In the genomic region with DNA sequence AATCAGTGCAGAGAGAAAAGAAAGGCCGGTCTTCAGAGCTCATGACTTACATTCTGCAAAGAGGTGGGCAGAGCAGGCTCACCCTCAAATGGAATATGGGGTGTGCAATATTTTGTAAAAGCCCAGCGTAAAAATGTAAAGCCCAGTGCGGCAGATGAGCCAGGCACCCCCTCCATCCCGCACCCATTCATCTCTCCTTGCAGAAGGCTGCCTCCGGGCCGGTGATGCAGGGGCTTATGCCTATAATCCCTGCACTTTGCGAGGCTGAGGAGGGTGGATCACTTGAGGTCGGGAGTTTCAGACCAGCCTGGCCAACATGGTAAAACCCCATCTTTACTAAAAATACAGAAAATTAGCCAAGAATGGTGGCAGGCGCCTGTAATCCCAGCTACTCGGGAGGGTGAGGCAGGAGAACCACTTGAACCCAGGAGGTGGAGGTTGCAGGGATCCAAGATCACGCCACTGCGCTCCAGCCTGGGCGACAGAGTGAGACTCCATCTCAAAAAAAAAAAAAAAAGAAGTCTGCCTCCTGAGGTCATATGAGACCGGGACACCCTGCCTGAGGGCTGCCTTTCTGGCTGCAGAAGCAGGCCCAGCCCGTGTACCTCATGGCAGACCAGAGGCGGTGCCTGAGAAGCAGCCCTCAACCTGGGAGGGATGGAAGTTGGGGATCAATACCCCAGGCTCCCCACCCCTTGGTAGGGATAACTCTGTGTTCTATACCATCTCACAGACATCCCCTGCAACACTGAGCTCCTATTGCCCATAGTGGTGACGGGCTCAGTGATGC, we compare ENCODE assay signal across 21 cellular contexts. TPM values are rescaled to one million over a fixed set of nuclear protein-coding genes. Genes with fewer than 3 reads are reported as not detected.
DNase-seq lines count a peak whose midpoint lies in the region; ATAC-seq, FAIRE-seq and TF ChIP-seq lines count a peak whose summit lies in the region.
"Had no signal": no experiment of that assay in that cellular context is flagged by ENCODE, and none has a peak within 500 bp of the region (broad histone marks: within the 10 kb centered on the region; RNA-seq: fewer than 3 reads in every experiment).

No MANE protein-coding gene starts in this region.

- H3K9ac ChIP-seq in H1 (replicated peaks in 1 of 4; ENCODE audit: extremely low read depth in 1 of 4, low read depth in 3 of 4, low read length in 3 of 4) (no peak overlapping the region), neural progenitor cell (no peak overlapping the region)

- no peak overlapping the region for H2AFZ ChIP-seq in H1 (ENCODE audit: low read length)
- H2AFZ ChIP-seq in neural progenitor cell (replicated peaks): peak overlapping the region; percentile 20
- no peak overlapping the region for H2AFZ ChIP-seq in GM23338

- no peak overlapping the region for H2BK120ac ChIP-seq in H1 (replicated peaks; ENCODE audit: low read depth, low read length)

- H3K23me2 ChIP-seq in H1 (ENCODE audit: low read depth, low read length): peaks cover 5% of the 10 kb centered on the region; the same call in 1 of the 2 replicates

- no peak overlapping the region; a peak in 1 of 4 replicates for H3K4me2 ChIP-seq in H1 (ENCODE audit: insufficient read depth in 1 of 2, low read depth in 2 of 2, low read length in 2 of 2)
- H3K4me2 ChIP-seq in neural progenitor cell: no peak overlapping the region
- no peak overlapping the region for H3K4me2 ChIP-seq in GM23338

- H3K14ac ChIP-seq in H1 (ENCODE audit: insufficient read length): no peak overlapping the region

- no peak overlapping the region for H4K5ac ChIP-seq in H1 (ENCODE audit: insufficient read length, low read depth, low read length)

- intact Hi-C loops in A673 (cut with micrococcal nuclease; ENCODE audit: unreplicated experiment): no loop called here

- H4K8ac ChIP-seq in H1 (ENCODE audit: extremely low read depth, insufficient read depth, low read length): 0 out of 2 replicates have a peak overlapping the region, but pooled peaks have one; percentile 21

- BruUV-seq in A673 (replicated peaks; lab: Mats Ljungman, UMichigan): no TSS peak

- H2BK12ac ChIP-seq in H1 (ENCODE audit: low read depth, low read length): no peak overlapping the region

- no peak overlapping the region for H3K56ac ChIP-seq in H1 (replicated peaks; ENCODE audit: insufficient read length, low read depth, low read length)

- H3K36me3 Mint-ChIP-seq in chondrocyte (ENCODE audit: low read depth): no peaks in the 10 kb centered on the region
- no peaks in the 10 kb centered on the region for H3K36me3 Mint-ChIP-seq in neural progenitor cell
- no peaks in the 10 kb centered on the region for H3K36me3 Mint-ChIP-seq in glutamatergic neuron (ENCODE audit: unreplicated experiment)
- no peaks in the 10 kb centered on the region for H3K36me3 Mint-ChIP-seq in GM23338 (ENCODE audit: low read depth)
- H3K36me3 Mint-ChIP-seq: CD4-positive, alpha-beta memory T cell had no signal

- H3K27ac ChIP-seq in H1 (ENCODE audit: low read depth, low read length): no peak overlapping the region
- H3K27ac ChIP-seq in neural progenitor cell: no peak overlapping the region
- no peak overlapping the region for H3K27ac ChIP-seq in A673 (ENCODE audit: low read depth, low read length, poor library complexity, severe bottlenecking)
- no peak overlapping the region for H3K27ac ChIP-seq in GM23338 (ENCODE audit: low read depth)
- H3K27ac ChIP-seq: C4-2B had no signal

- TF ChIP-seq CTCF in chondrocyte (IDR thresholded peaks at IDR 0.05): no peak
- TF ChIP-seq CTCF in H1 (IDR thresholded peaks at IDR 0.05; ENCODE audit: control extremely low read depth in 1 of 3, insufficient read depth in 1 of 3, low read depth in 1 of 3, low read length in 3 of 3): no peak
- TF ChIP-seq CTCF in neural progenitor cell (IDR thresholded peaks at IDR 0.05): no peak
- no peak for TF ChIP-seq CTCF in A673 (conservative IDR thresholded peaks at IDR 0.05; ENCODE audit: low read depth, low read length)
- no peak for TF ChIP-seq CTCF in glutamatergic neuron (IDR thresholded peaks at IDR 0.05; ENCODE audit: partially characterized antibody, unreplicated experiment)
- no peak for TF ChIP-seq CTCF in GM23338 (conservative IDR thresholded peaks at IDR 0.05; ENCODE audit: low read depth in 2 of 2)

- H4K20me1 ChIP-seq in H1 (replicated peaks in 1 of 2; ENCODE audit: control insufficient read depth in 1 of 2, insufficient read depth in 2 of 2, low read length in 2 of 2) (no peaks in the 10 kb centered on the region), neural progenitor cell (ENCODE audit: low read depth) (no peaks in the 10 kb centered on the region), GM23338 (replicated peaks; ENCODE audit: insufficient read depth) (no peaks in the 10 kb centered on the region)

- H3K9me3 Mint-ChIP-seq in chondrocyte (ENCODE audit: low read depth): no peaks in the 10 kb centered on the region
- H3K9me3 Mint-ChIP-seq in neural progenitor cell: no peaks in the 10 kb centered on the region
- H3K9me3 Mint-ChIP-seq in glutamatergic neuron (ENCODE audit: unreplicated experiment): no peaks in the 10 kb centered on the region
- no peaks in the 10 kb centered on the region for H3K9me3 Mint-ChIP-seq in GM23338
- H3K9me3 Mint-ChIP-seq: CD4-positive, alpha-beta memory T cell; HFFc6 had no signal

- H3K79me2 ChIP-seq in H1 (ENCODE audit: control insufficient read depth in 1 of 2, insufficient read depth in 2 of 2, low read length in 2 of 2) (no peaks in the 10 kb centered on the region), neural progenitor cell (ENCODE audit: low read depth) (no peaks in the 10 kb centered on the region), GM23338 (replicated peaks; ENCODE audit: insufficient read depth) (no peaks in the 10 kb centered on the region)

- H3F3A ChIP-seq in neural progenitor cell (ENCODE audit: low read depth) (no peaks in the 10 kb centered on the region), GM23338 (replicated peaks; ENCODE audit: low read depth) (no peaks in the 10 kb centered on the region)

- H2AK5ac ChIP-seq in H1 (ENCODE audit: low read depth, low read length): no peak overlapping the region

- 87% methylated on average over 16 of the region's 17 CpGs; no CpG with 5 or more reads in 1 of the 2 experiments for WGBS in H1 (ENCODE audit: extremely low coverage in 1 of 2, insufficient coverage in 1 of 2, insufficient read length in 1 of 2, insufficient replicate concordance in 2 of 2, low coverage in 1 of 2, low lambda C conversion rate in 2 of 2, missing lambda C conversion rate in 1 of 2), 2 experiments

- H3K27me3 Mint-ChIP-seq in chondrocyte (ENCODE audit: low read depth) (peaks cover 28% of the 10 kb centered on the region), neural progenitor cell (ENCODE audit: insufficient read depth, low read depth) (peaks cover 2% of the 10 kb centered on the region), glutamatergic neuron (ENCODE audit: unreplicated experiment) (no peaks in the 10 kb centered on the region), GM23338 (ENCODE audit: insufficient read depth, low read depth, poor library complexity) (no peaks in the 10 kb centered on the region)

- peak overlapping the region; percentile 21 for H3K23ac ChIP-seq in H1 (ENCODE audit: insufficient read length)

- H2BK20ac ChIP-seq in H1 (ENCODE audit: low read length): no peak overlapping the region

- no peak overlapping the region for H3K18ac ChIP-seq in H1 (ENCODE audit: extremely low read depth, low read length)

- H3K9me2 ChIP-seq in GM23338 (ENCODE audit: insufficient read depth): no peaks in the 10 kb centered on the region

- H2BK15ac ChIP-seq in H1 (ENCODE audit: low read length): no peak overlapping the region

- CTCF ChIA-PET in H1 (lab: Charles Lee; ENCODE audit: partially characterized antibody) (interaction anchor here (0.6 to 1.3 kb wide), 3 partner anchors 16 to 132 kb away, joined by 3 to 4 read pairs (median 3); no protein-coding TSS in a partner anchor), A673 (lab: Charles Lee) (no interaction called here)

- no peak for ATAC-seq in GM23338

- H3K27ac Mint-ChIP-seq in chondrocyte (ENCODE audit: unreplicated experiment) (no peak overlapping the region), neural progenitor cell (no peak overlapping the region), glutamatergic neuron (ENCODE audit: unreplicated experiment) (no peak overlapping the region), GM23338 (no peak overlapping the region)
- H3K27ac Mint-ChIP-seq: CD4-positive, alpha-beta memory T cell; HFFc6 had no signal

- H3K9me3 ChIP-seq in H1 (ENCODE audit: insufficient read depth in 2 of 2, low read depth in 1 of 2, low read length in 1 of 2) (no peaks in the 10 kb centered on the region), neural progenitor cell (ENCODE audit: low read depth) (no peaks in the 10 kb centered on the region), A673 (ENCODE audit: low read depth, low read length, poor library complexity, severe bottlenecking) (no peaks in the 10 kb centered on the region)
- H3K9me3 ChIP-seq: BE2C had no signal

- no peak for TF ChIP-seq EP300 in H1 (IDR thresholded peaks at IDR 0.05; ENCODE audit: borderline replicate concordance in 1 of 2, low read depth in 2 of 2, low read length in 2 of 2)

- DNase-seq in chondrocyte (ENCODE audit: low spot score) (peak; percentile 54), H1 (ENCODE audit: low read depth in 1 of 2, low spot score in 2 of 2) (no peak), neural progenitor cell (ENCODE audit: low spot score) (no peak), A673 (ENCODE audit: low spot score) (no peak), glutamatergic neuron (no peak), NCI-H446 treated with DMSO at 0.1 percent for 48 hours (lab: John Stamatoyannopoulos, UW) (no peak), GM23338 (ENCODE audit: low spot score) (no peak)
- DNase-seq: BE2C; CD4-positive, alpha-beta memory T cell; DMS79 treated with DMSO at 0.1 percent for 48 hours; EL; HCEC 1CT; HFFc6 had no signal

- no peak overlapping the region for H2BK5ac ChIP-seq in H1 (ENCODE audit: low read depth, low read length)

- H3K36me3 ChIP-seq in H1 (ENCODE audit: control insufficient read depth in 2 of 4, insufficient read depth in 4 of 4, low read length in 3 of 4) (no peaks in the 10 kb centered on the region), neural progenitor cell (no peaks in the 10 kb centered on the region), A673 (ENCODE audit: insufficient read depth, low read length, poor library complexity, severe bottlenecking) (no peaks in the 10 kb centered on the region), GM23338 (ENCODE audit: insufficient read depth) (no peaks in the 10 kb centered on the region)
- H3K36me3 ChIP-seq: BE2C had no signal

- H3K27me3 ChIP-seq in H1 (replicated peaks in 1 of 4; ENCODE audit: control insufficient read depth in 3 of 4, extremely low read depth in 1 of 4, insufficient read depth in 3 of 4, low read length in 3 of 4) (no peaks in the 10 kb centered on the region), neural progenitor cell (no peaks in the 10 kb centered on the region), A673 (replicated peaks; ENCODE audit: insufficient read depth, low read depth, low read length, poor library complexity) (peaks cover 3% of the 10 kb centered on the region), GM23338 (ENCODE audit: insufficient read depth) (no peaks in the 10 kb centered on the region)

- H3K4ac ChIP-seq in H1 (replicated peaks; ENCODE audit: insufficient read length, low read depth, low read length): no peak overlapping the region

- H3K4me3 ChIP-seq in H1 (ENCODE audit: extremely low read depth in 1 of 4, insufficient read depth in 2 of 4, low read depth in 3 of 4, low read length in 4 of 4) (no peak overlapping the region), neural progenitor cell (no peak overlapping the region), A673 (ENCODE audit: low read depth, low read length, poor library complexity, severe bottlenecking) (no peak overlapping the region), GM23338 (no peak overlapping the region)

- TF ChIP-seq POLR2A in H1 (IDR thresholded peaks at IDR 0.05; ENCODE audit: control extremely low read depth in 1 of 2, low read depth in 2 of 2, low read length in 2 of 2): no peak

- TF ChIP-seq RAD21 in H1 (IDR thresholded peaks at IDR 0.05 in 1 of 2, conservative IDR thresholded peaks at IDR 0.05 in 1 of 2; ENCODE audit: low read depth in 2 of 2, low read length in 2 of 2): no peak

- H3K4me1 Mint-ChIP-seq in chondrocyte (ENCODE audit: low read depth) (no peaks in the 10 kb centered on the region), neural progenitor cell (peaks cover 3% of the 10 kb centered on the region), glutamatergic neuron (ENCODE audit: low read depth, unreplicated experiment) (no peaks in the 10 kb centered on the region), GM23338 (peaks cover 3% of the 10 kb centered on the region)
- H3K4me1 Mint-ChIP-seq: CD4-positive, alpha-beta memory T cell had no signal

- H4K91ac ChIP-seq in H1 (replicated peaks; ENCODE audit: insufficient read length, low read length): no peak overlapping the region

- POLR2A ChIA-PET in H1 (lab: Charles Lee; ENCODE audit: partially characterized antibody): no interaction called here
- POLR2A ChIA-PET in A673 (lab: Charles Lee; ENCODE audit: low non-redundant PET): no interaction called here

- H3K4me1 ChIP-seq in H1 (replicated peaks in 1 of 4; ENCODE audit: control insufficient read depth in 3 of 4, insufficient read depth in 4 of 4, low read length in 3 of 4) (peaks cover 0 to 3% (median 1%) of the 10 kb centered on the region in 4 experiments; a peak in 1 of 7 replicates), neural progenitor cell (peaks cover 5% of the 10 kb centered on the region), A673 (ENCODE audit: insufficient read depth, low read length, poor library complexity, severe bottlenecking) (no peaks in the 10 kb centered on the region), GM23338 (ENCODE audit: insufficient read depth) (no peaks in the 10 kb centered on the region)
- H3K4me1 ChIP-seq: BE2C had no signal

- H3K79me1 ChIP-seq in H1 (ENCODE audit: low read depth, low read length): no peaks in the 10 kb centered on the region

- FAIRE-seq in H1 (lab: Jason Lieb, UNC): no peak
- FAIRE-seq: A204.1, G401.6, GM12891, HepG2, HTR-8/SVneo had no signal

- no peak overlapping the region for H3K4me3 Mint-ChIP-seq in chondrocyte (ENCODE audit: unreplicated experiment)
- no peak overlapping the region for H3K4me3 Mint-ChIP-seq in neural progenitor cell
- H3K4me3 Mint-ChIP-seq in glutamatergic neuron (ENCODE audit: unreplicated experiment): no peak overlapping the region
- H3K4me3 Mint-ChIP-seq in GM23338: no peak overlapping the region
- H3K4me3 Mint-ChIP-seq: CD4-positive, alpha-beta memory T cell; HFFc6 had no signal

RNA-seq across cellular contexts. Expression of gene ATP2C2, which starts 17.5 kb away (rescaled TPM):
- not detected in 3 replicates for total RNA-seq in chondrocyte
- 2.8 and 3.6 TPM in 2 replicates for total RNA-seq in H1 (2021; fragmentation: NEBNext Ultra II Directional; extraction: Animal tissue kit (Norgen Biotek cat#: 25700))
- polyA plus RNA-seq in H1 (2011; rRNA removed): 1.2 and 2.6 TPM in 2 replicates
- 2.7 TPM for polyA plus RNA-seq in H1 (2011; cell fraction: cytosol; rRNA removed)
- 12.0 TPM for polyA plus RNA-seq in H1 (2011; cell fraction: nucleus; rRNA removed)
- polyA plus RNA-seq in H1 (2012, experiment 1 of 2): 2.1 to 2.4 TPM (median 2.3 TPM) in 4 replicates
- polyA plus RNA-seq in H1 (2012, experiment 2 of 2): 0.88 TPM
- 2.2 TPM for polyA plus RNA-seq in H1 (2013, experiment 1 of 2)
- 2.4 TPM for polyA plus RNA-seq in H1 (2013, experiment 2 of 2)
- 1.7 and 4.0 TPM in 2 replicates for polyA minus RNA-seq in H1 (2011; rRNA and poly(A)+ RNA removed)
- 4.5 TPM for polyA minus RNA-seq in H1 (2011; cell fraction: cytosol; rRNA and poly(A)+ RNA removed)
- 3.3 TPM for polyA minus RNA-seq in H1 (2011; cell fraction: nucleus; rRNA and poly(A)+ RNA removed)
- total RNA-seq in neural progenitor cell (ENCODE audit: low replicate concordance): 0.71 TPM in 1 of 2 replicates, not detected in the other
- total RNA-seq in A673 (2021): not detected in 2 replicates
- not detected for total RNA-seq in glutamatergic neuron (ENCODE audit: unreplicated experiment)
- total RNA-seq in GM23338 (2014; rRNA removed; shearing (Covaris generic)): 2.1 and 2.3 TPM in 2 replicates
- polyA plus RNA-seq in GM23338 (2016; fragmentation: Nextera tagmentation; extraction: Ambion mirVana): 2.1 and 2.9 TPM in 2 replicates
- total RNA-seq: CD4-positive, alpha-beta memory T cell; H4; HepG2; HFFc6 had no signal
- polyA plus RNA-seq: AG04450; CD4-positive, alpha-beta memory T cell had no signal

RNA-seq across cellular contexts. Expression of gene WFDC1, which starts 56.1 kb away (rescaled TPM):
- total RNA-seq in chondrocyte: 3.5 to 5.7 TPM (median 5.6 TPM) in 3 replicates
- 1.1 and 1.6 TPM in 2 replicates for total RNA-seq in H1 (2021; fragmentation: NEBNext Ultra II Directional; extraction: Animal tissue kit (Norgen Biotek cat#: 25700))
- 0.52 and 0.70 TPM in 2 replicates for polyA plus RNA-seq in H1 (2011; rRNA removed)
- polyA plus RNA-seq in H1 (2011; cell fraction: cytosol; rRNA removed): 0.61 TPM
- polyA plus RNA-seq in H1 (2011; cell fraction: nucleus; rRNA removed): 0.64 TPM
- polyA plus RNA-seq in H1 (2012, experiment 1 of 2): 0.36 to 1.2 TPM (median 0.46 TPM) in 4 replicates
- polyA plus RNA-seq in H1 (2012, experiment 2 of 2): 0.22 TPM
- polyA plus RNA-seq in H1 (2013, experiment 1 of 2): 0.71 TPM
- polyA plus RNA-seq in H1 (2013, experiment 2 of 2): 0.99 TPM
- polyA minus RNA-seq in H1 (2011; rRNA and poly(A)+ RNA removed): not detected in 2 replicates
- not detected for polyA minus RNA-seq in H1 (2011; cell fraction: cytosol; rRNA and poly(A)+ RNA removed)
- not detected for polyA minus RNA-seq in H1 (2011; cell fraction: nucleus; rRNA and poly(A)+ RNA removed)
- total RNA-seq in neural progenitor cell (ENCODE audit: low replicate concordance): not detected in 2 replicates
- total RNA-seq in A673 (2021): not detected in 2 replicates
- 0.93 TPM for total RNA-seq in glutamatergic neuron (ENCODE audit: unreplicated experiment)
- 0.43 and 0.76 TPM in 2 replicates for total RNA-seq in GM23338 (2014; rRNA removed; shearing (Covaris generic))
- 0.70 and 0.95 TPM in 2 replicates for polyA plus RNA-seq in GM23338 (2016; fragmentation: Nextera tagmentation; extraction: Ambion mirVana)
- total RNA-seq: CD4-positive, alpha-beta memory T cell; H4; HepG2 had no signal
- polyA plus RNA-seq: CD4-positive, alpha-beta memory T cell; HepG2 had no signal
